ENCODE assay signal across 8 cellular contexts in genomic region chr2:25043241-25043867, GRCh38. TPM values are rescaled to one million over a fixed set of nuclear protein-coding genes. Genes with fewer than 3 reads are reported as not detected.
DNase-seq lines count a peak whose midpoint lies in the region; ATAC-seq and TF ChIP-seq lines count a peak whose summit lies in the region.

No MANE protein-coding gene starts in this region.

- no peak overlapping the region for H3K56ac ChIP-seq in IMR-90 (ENCODE audit: extremely low read depth, insufficient read depth, low read length)

- H3K36me3 ChIP-seq in BJ (ENCODE audit: control insufficient read depth, insufficient read depth, low read length) (no peaks in the 10 kb centered on the region), IMR-90 (ENCODE audit: control insufficient read depth, insufficient read depth, low read length) (no peaks in the 10 kb centered on the region), rectal smooth muscle tissue (ENCODE audit: control insufficient read depth, insufficient read depth, low read length) (no peaks in the 10 kb centered on the region), colonic mucosa (no peaks in the 10 kb centered on the region), gastroesophageal sphincter (no peaks in the 10 kb centered on the region)

- no peak overlapping the region for H2BK120ac ChIP-seq in IMR-90 (ENCODE audit: low read depth, low read length)

- intact Hi-C loops in IMR-90 (cut with micrococcal nuclease) (loop anchor here (5.0 kb wide), 5 partner anchors 34 to 154 kb away; partner anchors contain the start of gene DNAJC27), colonic mucosa (cut with DNase I) (no loop called here)

- BruUV-seq in IMR-90 (replicated peaks; lab: Mats Ljungman, UMichigan), result no TSS peak

- no CpG with 5 or more reads among the region's 8 CpGs for WGBS in IMR-90 (ENCODE audit: extremely low coverage in 2 of 2, insufficient read length in 1 of 2), 2 experiments
- 11 to 16% methylated on average over 2 to 8 of the region's 8 CpGs for WGBS in gastroesophageal sphincter (ENCODE audit: low coverage in 1 of 2), 2 donors

- no peak overlapping the region for H4K8ac ChIP-seq in IMR-90 (ENCODE audit: low read depth in 2 of 2, low read length in 2 of 2)

- no peak overlapping the region for H3K4ac ChIP-seq in IMR-90 (ENCODE audit: low read depth, low read length)

- H2BK15ac ChIP-seq in IMR-90 (ENCODE audit: low read depth, low read length), result no peak overlapping the region

- ATAC-seq in IMR-90 (ENCODE audit: low read depth) (peak; percentile 52), gastroesophageal sphincter (no peak)

- H3K14ac ChIP-seq in IMR-90 (replicated peaks; ENCODE audit: low read depth, low read length), result no peak overlapping the region

- H3K9me3 ChIP-seq in IMR-90 (ENCODE audit: control insufficient read depth, insufficient read depth, low read length), result no peaks in the 10 kb centered on the region
- H3K9me3 ChIP-seq in colonic mucosa, result no peaks in the 10 kb centered on the region
- no peaks in the 10 kb centered on the region for H3K9me3 ChIP-seq in gastroesophageal sphincter

- no peak overlapping the region for H4K5ac ChIP-seq in IMR-90 (ENCODE audit: low read depth, low read length)

- H3K27ac ChIP-seq in IMR-90 (ENCODE audit: insufficient read depth, low read length), result no peak overlapping the region
- H3K27ac ChIP-seq in rectal smooth muscle tissue (ENCODE audit: low read depth, low read length), result no peak overlapping the region
- H3K27ac ChIP-seq in colonic mucosa, result no peak overlapping the region
- H3K27ac ChIP-seq in gastroesophageal sphincter, result no peak overlapping the region

- TF ChIP-seq RAD21 in IMR-90 (IDR thresholded peaks at IDR 0.05; ENCODE audit: low read length), result 0 out of 2 replicates have a peak, but pooled peaks have one; percentile 8

- peaks cover 10% of the 10 kb centered on the region for H3K4me1 ChIP-seq in IMR-90 (ENCODE audit: control insufficient read depth, insufficient read depth, low read length)
- H3K4me1 ChIP-seq in rectal smooth muscle tissue (ENCODE audit: control insufficient read depth, insufficient read depth, low read length), result peaks cover 6% of the 10 kb centered on the region
- H3K4me1 ChIP-seq in colonic mucosa, result peaks cover 6% of the 10 kb centered on the region
- H3K4me1 ChIP-seq in gastroesophageal sphincter, result peaks cover 0 to 24% (median 13%) of the 10 kb centered on the region in 3 donors

- peak overlapping the region; percentile 93 for H2AFZ ChIP-seq in IMR-90 (replicated peaks; ENCODE audit: low read length, poor library complexity)

- in situ Hi-C loops in IMR-90 (cut with MboI; ENCODE audit: low sequenced_read_pairs), result no loop called here

- H4K20me1 ChIP-seq in IMR-90 (ENCODE audit: insufficient read depth, low read length), result peaks cover 6% of the 10 kb centered on the region

- H3K79me1 ChIP-seq in IMR-90 (ENCODE audit: low read depth in 1 of 2, low read length in 2 of 2), result no peaks in the 10 kb centered on the region

- H2AK9ac ChIP-seq in IMR-90 (replicated peaks; ENCODE audit: low read depth, low read length, poor library complexity), result no peak overlapping the region

- peak overlapping the region; percentile 82 for H3K4me2 ChIP-seq in IMR-90 (ENCODE audit: low read depth, low read length)

- H3K23ac ChIP-seq in IMR-90 (ENCODE audit: low read depth, low read length), result peak overlapping the region; percentile 84; the same call in 1 of the 2 replicates

- H2AK5ac ChIP-seq in IMR-90 (ENCODE audit: low read depth, low read length), result no peak overlapping the region

- H3K9ac ChIP-seq in IMR-90 (ENCODE audit: low read depth, low read length), result no peak overlapping the region
- H3K9ac ChIP-seq in rectal smooth muscle tissue (ENCODE audit: low read length), result no peak overlapping the region
- no peak overlapping the region for H3K9ac ChIP-seq in colonic mucosa (ENCODE audit: low read depth in 2 of 2, low read length in 2 of 2)

- no peak overlapping the region for H4K91ac ChIP-seq in IMR-90 (ENCODE audit: insufficient read depth, low read depth, low read length)

- dilution Hi-C loops in IMR-90 (cut with HindIII; ENCODE audit: low sequenced_read_pairs, unreplicated experiment), result no loop called here

- no peak for TF ChIP-seq EP300 in gastroesophageal sphincter (IDR thresholded peaks at IDR 0.05)

- H2BK20ac ChIP-seq in IMR-90 (ENCODE audit: low read depth, low read length), result no peak overlapping the region

- H3K18ac ChIP-seq in IMR-90 (ENCODE audit: low read depth, low read length), result no peak overlapping the region

- CTCF ChIA-PET in BJ (lab: Yijun Ruan, JAX) (no interaction called here), IMR-90 (lab: Yijun Ruan, JAX) (no interaction called here)

- 0 out of 2 replicates have a peak, but pooled peaks have one; percentile 42 for TF ChIP-seq POLR2A in IMR-90 (IDR thresholded peaks at IDR 0.05; ENCODE audit: low read depth, low read length)
- TF ChIP-seq POLR2A in gastroesophageal sphincter (IDR thresholded peaks at IDR 0.05), result no peak

- peaks cover 5% of the 10 kb centered on the region for H3K27me3 ChIP-seq in BJ (ENCODE audit: control insufficient read depth, insufficient read depth, low read length)
- peaks cover 7% of the 10 kb centered on the region; the same call in 1 of the 2 replicates for H3K27me3 ChIP-seq in IMR-90 (ENCODE audit: control insufficient read depth, insufficient read depth, low read length)
- peaks cover 3% of the 10 kb centered on the region for H3K27me3 ChIP-seq in rectal smooth muscle tissue (ENCODE audit: control insufficient read depth, insufficient read depth, low read length)
- peaks cover 5% of the 10 kb centered on the region for H3K27me3 ChIP-seq in colonic mucosa
- H3K27me3 ChIP-seq in gastroesophageal sphincter, result no peaks in the 10 kb centered on the region

- H3K4me3 ChIP-seq in BJ (ENCODE audit: low read depth, low read length) (no peak overlapping the region), IMR-90 (ENCODE audit: insufficient read depth, low read depth, low read length) (no peak overlapping the region), epithelial cell of esophagus (ENCODE audit: low read length) (no peak overlapping the region), rectal smooth muscle tissue (ENCODE audit: low read length) (peak overlapping the region; percentile 89), colonic mucosa (no peak overlapping the region), gastroesophageal sphincter (peak overlapping the region in 1 of 2 donors; percentile 88)

- no peak overlapping the region for H2BK5ac ChIP-seq in IMR-90 (ENCODE audit: low read depth, low read length, poor library complexity, severe bottlenecking)

- POLR2A ChIA-PET in BJ (lab: Charles Lee) (no interaction called here), IMR-90 (lab: Charles Lee; ENCODE audit: unreplicated experiment) (interaction anchor here (0.8 kb wide), 1 partner anchor 38 kb away, joined by 3 read pairs; no protein-coding TSS in a partner anchor)

- TF ChIP-seq CTCF in BJ (IDR thresholded peaks at IDR 0.05; ENCODE audit: insufficient read depth, low read depth, low read length) (no peak), IMR-90 (conservative IDR thresholded peaks at IDR 0.05; ENCODE audit: low read depth, low read length) (no peak), epithelial cell of esophagus (IDR thresholded peaks at IDR 0.05; ENCODE audit: insufficient read depth, low read depth, low read length, missing control alignments) (no peak), colonic mucosa (IDR thresholded peaks at IDR 0.05) (no peak), gastroesophageal sphincter (IDR thresholded peaks at IDR 0.05) (no peak)

- H3K9me1 ChIP-seq in IMR-90 (ENCODE audit: insufficient read depth, low read length), result peaks cover 4% of the 10 kb centered on the region; the same call in 1 of the 2 replicates

- DNase-seq in BJ (ENCODE audit: low read depth) (peak; percentile 23), IMR-90 (peak; percentile 89), epithelial cell of esophagus (ENCODE audit: low read depth) (peak; percentile 37), SKM-1 (lab: John Stamatoyannopoulos, UW; ENCODE audit: unreplicated experiment) (no peak), colonic mucosa (no peak)
- peak; percentile 37 to 41 for DNase-seq in activated CD4-positive, alpha-beta T cell treated with anti-CD3 and anti-CD28 coated beads, Interleukin-2, amount 50 U/mL, for 4 hours

TF ChIP-seq in IMR-90, 13 proteins besides CTCF, POLR2A, EP300 and RAD21:
- TF ChIP-seq MAFK (IDR thresholded peaks at IDR 0.05; ENCODE audit: low read depth, low read length), result peak; percentile 21; the same call in 1 of the 2 replicates
- no peak for TF ChIP-seq MXI1 (IDR thresholded peaks at IDR 0.05; ENCODE audit: borderline replicate concordance, low read depth, low read length)
- TF ChIP-seq CHD1 (IDR thresholded peaks at IDR 0.05; ENCODE audit: low read depth, low read length), result no peak
- TF ChIP-seq SMC3 (IDR thresholded peaks at IDR 0.05; ENCODE audit: low read depth, low read length), result no peak
- peak; percentile 70 for TF ChIP-seq MAZ (IDR thresholded peaks at IDR 0.05; ENCODE audit: borderline replicate concordance, low read depth, low read length)
- 0 out of 2 replicates have a peak, but pooled peaks have one; percentile 21 for TF ChIP-seq BHLHE40 (IDR thresholded peaks at IDR 0.05; ENCODE audit: low read depth, low read length)
- no peak for TF ChIP-seq USF2 (IDR thresholded peaks at IDR 0.05; ENCODE audit: low read depth, low read length)
- TF ChIP-seq FOS (IDR thresholded peaks at IDR 0.05; ENCODE audit: low read depth, low read length), result peak; percentile 74; the same call in 1 of the 2 replicates
- TF ChIP-seq CEBPB (IDR thresholded peaks at IDR 0.05; ENCODE audit: low read depth, low read length), result 0 out of 2 replicates have a peak, but pooled peaks have one; percentile 22
- peak; percentile 64 for TF ChIP-seq RCOR1 (IDR thresholded peaks at IDR 0.05; ENCODE audit: insufficient replicate concordance, low read length)

RNA-seq across cellular contexts. Expression of gene EFR3B, which starts 1.5 kb away (rescaled TPM):
- 0.11 and 0.18 TPM in 2 replicates for polyA plus RNA-seq in BJ (2011; rRNA removed)
- polyA minus RNA-seq in BJ (2011; rRNA and poly(A)+ RNA removed), result 0.31 and 0.76 TPM in 2 replicates
- 0.90 and 1.1 TPM in 2 replicates for total RNA-seq in IMR-90 (2012; rRNA removed)
- polyA plus RNA-seq in IMR-90 (2012; rRNA removed), result 0.36 and 0.38 TPM in 2 replicates
- 0.14 and 0.18 TPM in 2 replicates for polyA plus RNA-seq in IMR-90 (2012; cell fraction: cytosol; rRNA removed)
- polyA plus RNA-seq in IMR-90 (2012; cell fraction: nucleus; rRNA removed; ENCODE audit: low replicate concordance), result 0.63 and 0.66 TPM in 2 replicates
- 1 to 10 TPM; 1.7 to 1.8 TPM for total RNA-seq in colonic mucosa
- total RNA-seq in gastroesophageal sphincter, result 1 to 10 TPM in 3 of 4 donors, under 1 TPM in 1; 0.67 to 2.4 (median 1.5) TPM

Comparison
In these comparisons a context has a peak if more than half of its experiments do, and no peak if none do; other contexts are left out.
1. DNase-seq: peak in BJ (single experiment), IMR-90 (single experiment), activated CD4-positive, alpha-beta T cell treated with anti-CD3 and anti-CD28 coated beads, Interleukin-2, amount 50 U/mL, for 4 hours (2 of 2) and epithelial cell of esophagus (single experiment); none in SKM-1 (single experiment) and colonic mucosa (single experiment).